Comparison of ENCODE assay signal across 1 cellular context in genomic region chr15:94576889-94577533, GRCh38.
A peak's percentile ranks its signal among the peaks of the same experiment; 100 is the strongest.
TF ChIP-seq lines count a peak whose summit lies in the region.

No MANE protein-coding gene starts in this region.

TF ChIP-seq in HepG2, 621 proteins besides CTCF, POLR2A, EP300 and RAD21 (continued from another document):
- no peak for TF ChIP-seq HNRNPUL1 (IDR thresholded peaks at IDR 0.05; ENCODE audit: low read depth, low read length)
- TF ChIP-seq, protein P1, sequence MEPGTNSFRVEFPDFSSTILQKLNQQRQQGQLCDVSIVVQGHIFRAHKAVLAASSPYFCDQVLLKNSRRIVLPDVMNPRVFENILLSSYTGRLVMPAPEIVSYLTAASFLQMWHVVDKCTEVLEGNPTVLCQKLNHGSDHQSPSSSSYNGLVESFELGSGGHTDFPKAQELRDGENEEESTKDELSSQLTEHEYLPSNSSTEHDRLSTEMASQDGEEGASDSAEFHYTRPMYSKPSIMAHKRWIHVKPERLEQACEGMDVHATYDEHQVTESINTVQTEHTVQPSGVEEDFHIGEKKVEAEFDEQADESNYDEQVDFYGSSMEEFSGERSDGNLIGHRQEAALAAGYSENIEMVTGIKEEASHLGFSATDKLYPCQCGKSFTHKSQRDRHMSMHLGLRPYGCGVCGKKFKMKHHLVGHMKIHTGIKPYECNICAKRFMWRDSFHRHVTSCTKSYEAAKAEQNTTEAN (CRISPR knock-in tag; conservative IDR thresholded peaks at IDR 0.05) = no peak
- peak; percentile 42; the same call in 1 of the 2 replicates for TF ChIP-seq STAG1 (CRISPR knock-in tag; IDR thresholded peaks at IDR 0.05)
- no peak for TF ChIP-seq WIZ (CRISPR knock-in tag; IDR thresholded peaks at IDR 0.05)
- TF ChIP-seq GTF3A (CRISPR knock-in tag; conservative IDR thresholded peaks at IDR 0.05) = no peak
- TF ChIP-seq, protein P2, sequence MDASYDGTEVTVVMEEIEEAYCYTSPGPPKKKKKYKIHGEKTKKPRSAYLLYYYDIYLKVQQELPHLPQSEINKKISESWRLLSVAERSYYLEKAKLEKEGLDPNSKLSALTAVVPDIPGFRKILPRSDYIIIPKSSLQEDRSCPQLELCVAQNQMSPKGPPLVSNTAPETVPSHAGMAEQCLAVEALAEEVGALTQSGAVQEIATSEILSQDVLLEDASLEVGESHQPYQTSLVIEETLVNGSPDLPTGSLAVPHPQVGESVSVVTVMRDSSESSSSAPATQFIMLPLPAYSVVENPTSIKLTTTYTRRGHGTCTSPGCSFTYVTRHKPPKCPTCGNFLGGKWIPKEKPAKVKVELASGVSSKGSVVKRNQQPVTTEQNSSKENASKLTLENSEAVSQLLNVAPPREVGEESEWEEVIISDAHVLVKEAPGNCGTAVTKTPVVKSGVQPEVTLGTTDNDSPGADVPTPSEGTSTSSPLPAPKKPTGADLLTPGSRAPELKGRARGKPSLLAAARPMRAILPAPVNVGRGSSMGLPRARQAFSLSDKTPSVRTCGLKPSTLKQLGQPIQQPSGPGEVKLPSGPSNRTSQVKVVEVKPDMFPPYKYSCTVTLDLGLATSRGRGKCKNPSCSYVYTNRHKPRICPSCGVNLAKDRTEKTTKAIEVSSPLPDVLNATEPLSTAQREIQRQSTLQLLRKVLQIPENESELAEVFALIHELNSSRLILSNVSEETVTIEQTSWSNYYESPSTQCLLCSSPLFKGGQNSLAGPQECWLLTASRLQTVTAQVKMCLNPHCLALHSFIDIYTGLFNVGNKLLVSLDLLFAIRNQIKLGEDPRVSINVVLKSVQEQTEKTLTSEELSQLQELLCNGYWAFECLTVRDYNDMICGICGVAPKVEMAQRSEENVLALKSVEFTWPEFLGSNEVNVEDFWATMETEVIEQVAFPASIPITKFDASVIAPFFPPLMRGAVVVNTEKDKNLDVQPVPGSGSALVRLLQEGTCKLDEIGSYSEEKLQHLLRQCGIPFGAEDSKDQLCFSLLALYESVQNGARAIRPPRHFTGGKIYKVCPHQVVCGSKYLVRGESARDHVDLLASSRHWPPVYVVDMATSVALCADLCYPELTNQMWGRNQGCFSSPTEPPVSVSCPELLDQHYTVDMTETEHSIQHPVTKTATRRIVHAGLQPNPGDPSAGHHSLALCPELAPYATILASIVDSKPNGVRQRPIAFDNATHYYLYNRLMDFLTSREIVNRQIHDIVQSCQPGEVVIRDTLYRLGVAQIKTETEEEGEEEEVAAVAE (CRISPR knock-in tag; IDR thresholded peaks at IDR 0.05; ENCODE audit: borderline replicate concordance) = no peak
- TF ChIP-seq ZNF207 (IDR thresholded peaks at IDR 0.05; ENCODE audit: borderline replicate concordance) = no peak
